Comparison of ENCODE assay signal across 8 cellular contexts in genomic region chr21:34073749-34074282, GRCh38. TPM values are rescaled to one million over a fixed set of nuclear protein-coding genes. Genes with fewer than 3 reads are reported as not detected.
DNase-seq lines count a peak whose midpoint lies in the region; ATAC-seq and TF ChIP-seq lines count a peak whose summit lies in the region.

No MANE protein-coding gene starts in this region.

- H3K27me3 Mint-ChIP-seq in CD8-positive, alpha-beta T cell (ENCODE audit: low read depth): no peaks in the 10 kb centered on the region
- H3K27me3 Mint-ChIP-seq in stimulated activated memory B cell treated with anti-CD40 and anti-IgM and Interleukin-4, amounts not matched to agents 10 μg/mL and 1 μg/mL and 100 μg/mL, for 72 hours: no peaks in the 10 kb centered on the region

- H3K4me1 Mint-ChIP-seq in CD8-positive, alpha-beta T cell (ENCODE audit: low read depth): peaks cover 53% of the 10 kb centered on the region
- peaks cover 52% of the 10 kb centered on the region for H3K4me1 Mint-ChIP-seq in stimulated activated memory B cell treated with anti-CD40 and anti-IgM and Interleukin-4, amounts not matched to agents 10 μg/mL and 1 μg/mL and 100 μg/mL, for 72 hours

- H3K9me3 Mint-ChIP-seq in CD8-positive, alpha-beta T cell: no peaks in the 10 kb centered on the region
- H3K9me3 Mint-ChIP-seq in stimulated activated memory B cell treated with anti-CD40 and anti-IgM and Interleukin-4, amounts not matched to agents 10 μg/mL and 1 μg/mL and 100 μg/mL, for 72 hours: no peaks in the 10 kb centered on the region

- CTCF ChIA-PET in CD8-positive, alpha-beta T cell (lab: Charles Lee): interaction anchor here (0.9 to 2.8 kb wide), 10 partner anchors 9 to 150 kb away, joined by 3 to 29 read pairs (median 4); no protein-coding TSS in a partner anchor

- POLR2A ChIA-PET in CD8-positive, alpha-beta T cell (lab: Charles Lee): interaction anchor here (0.8 to 2.8 kb wide), 14 partner anchors 8 to 150 kb away, joined by 3 to 39 read pairs (median 4); no protein-coding TSS in a partner anchor

- H3K9ac ChIP-seq in duodenal mucosa (ENCODE audit: low read depth in 1 of 2, low read length in 2 of 2): peak overlapping the region; percentile 76 to 86

- H3K27ac Mint-ChIP-seq in CD8-positive, alpha-beta T cell: peak overlapping the region; percentile 94
- peak overlapping the region; percentile 89 for H3K27ac Mint-ChIP-seq in stimulated activated memory B cell treated with anti-CD40 and anti-IgM and Interleukin-4, amounts not matched to agents 10 μg/mL and 1 μg/mL and 100 μg/mL, for 72 hours

- H3K9me3 ChIP-seq in CD8-positive, alpha-beta T cell (ENCODE audit: low read length): no peaks in the 10 kb centered on the region
- no peaks in the 10 kb centered on the region for H3K9me3 ChIP-seq in duodenal mucosa (ENCODE audit: control insufficient read depth in 1 of 2, low read length in 2 of 2)

- TF ChIP-seq CTCF in CD8-positive, alpha-beta T cell (IDR thresholded peaks at IDR 0.05): no peak
- TF ChIP-seq CTCF in WI38 (IDR thresholded peaks at IDR 0.05; ENCODE audit: low read depth, low read length): no peak

- H3K4me3 ChIP-seq in CD8-positive, alpha-beta T cell (ENCODE audit: low read depth, low read length): peak overlapping the region; percentile 76
- H3K4me3 ChIP-seq in WI38 (ENCODE audit: low read depth, low read length) (peak overlapping the region; percentile 78), duodenal mucosa (ENCODE audit: low read depth in 1 of 2, low read length in 2 of 2) (peak overlapping the region; percentile 81 to 89)

- H3K36me3 Mint-ChIP-seq in CD8-positive, alpha-beta T cell: peaks cover 9% of the 10 kb centered on the region
- H3K36me3 Mint-ChIP-seq in stimulated activated memory B cell treated with anti-CD40 and anti-IgM and Interleukin-4, amounts not matched to agents 10 μg/mL and 1 μg/mL and 100 μg/mL, for 72 hours: peaks cover 14% of the 10 kb centered on the region

- DNase-seq in CD8-positive, alpha-beta T cell: peak in 6 of 7 experiments; percentile 8 to 56 (median 48)
- DNase-seq in medulla oblongata (ENCODE audit: extremely low spot score): peak; percentile 43
- DNase-seq in SKM-1 (lab: John Stamatoyannopoulos, UW; ENCODE audit: unreplicated experiment): no peak

- H3K36me3 ChIP-seq in CD8-positive, alpha-beta T cell (ENCODE audit: insufficient read depth, low read length): no peaks in the 10 kb centered on the region
- H3K36me3 ChIP-seq in duodenal mucosa (ENCODE audit: control insufficient read depth in 1 of 2, insufficient read depth in 2 of 2, low read length in 2 of 2): no peaks in the 10 kb centered on the region

- H3K4me1 ChIP-seq in CD8-positive, alpha-beta T cell (ENCODE audit: insufficient read depth, low read length): peaks cover 45% of the 10 kb centered on the region
- H3K4me1 ChIP-seq in duodenal mucosa (ENCODE audit: control insufficient read depth in 1 of 2, insufficient read depth in 2 of 2, low read length in 2 of 2): peaks cover 22 to 37% of the 10 kb centered on the region in 2 donors

- intact Hi-C loops in CD8-positive, alpha-beta T cell (cut with DNase I, micrococcal nuclease): loop anchor here (1.0 to 10.0 kb wide), 13 partner anchors 17 to 582 kb away; partner anchors contain the start of genes ITSN1 (in 2 of the 2), CRYZL1 (in 1 of the 2), DNAJC28 (in 1 of the 2) and RCAN1 (in 1 of the 2)

- H3K4me3 Mint-ChIP-seq in CD8-positive, alpha-beta T cell: peak overlapping the region; percentile 94
- H3K4me3 Mint-ChIP-seq in stimulated activated memory B cell treated with anti-CD40 and anti-IgM and Interleukin-4, amounts not matched to agents 10 μg/mL and 1 μg/mL and 100 μg/mL, for 72 hours: peak overlapping the region; percentile 92

- H3K27ac ChIP-seq in CD8-positive, alpha-beta T cell (ENCODE audit: low read depth, low read length): peak overlapping the region; percentile 72
- H3K27ac ChIP-seq in duodenal mucosa (ENCODE audit: low read depth, low read length): peak overlapping the region; percentile 78

- peak; percentile 53 for ATAC-seq in CD8-positive, alpha-beta T cell
- ATAC-seq in GM19438 (IDR thresholded peaks at IDR 0.05; ENCODE audit: low read depth, unreplicated experiment): peak; percentile 28
- peak; percentile 35 for ATAC-seq in HG03442 (IDR thresholded peaks at IDR 0.05; ENCODE audit: unreplicated experiment)
- ATAC-seq in stimulated activated memory B cell treated with anti-CD40 and anti-IgM and Interleukin-4, amounts not matched to agents 10 μg/mL and 1 μg/mL and 100 μg/mL, for 72 hours: peak; percentile 82

- H3K27me3 ChIP-seq in CD8-positive, alpha-beta T cell (ENCODE audit: insufficient read depth, low read length): no peaks in the 10 kb centered on the region
- no peaks in the 10 kb centered on the region for H3K27me3 ChIP-seq in duodenal mucosa (ENCODE audit: control insufficient read depth in 1 of 2, insufficient read depth in 2 of 2, low read length in 2 of 2)

RNA-seq across cellular contexts. Expression of gene MRPS6, which starts 0.4 kb away (rescaled TPM):
- 10 to 100 TPM; 14.3 to 15.4 TPM for total RNA-seq in CD8-positive, alpha-beta T cell

RNA-seq across cellular contexts. Expression of gene SLC5A3, which starts 0.4 kb away (rescaled TPM):
- 1 to 10 TPM; 4.6 to 5.2 TPM for total RNA-seq in CD8-positive, alpha-beta T cell

Comparison
In these comparisons a context has a peak if more than half of its experiments do, and no peak if none do; other contexts are left out.
1. ATAC-seq: peak in every context shown above with its lines; median percentile 82 in stimulated activated memory B cell treated with anti-CD40 and anti-IgM and Interleukin-4, amounts not matched to agents 10 μg/mL and 1 μg/mL and 100 μg/mL, for 72 hours; 53 in CD8-positive, alpha-beta T cell; 35 in HG03442; 28 in GM19438.